In the genomic region with DNA sequence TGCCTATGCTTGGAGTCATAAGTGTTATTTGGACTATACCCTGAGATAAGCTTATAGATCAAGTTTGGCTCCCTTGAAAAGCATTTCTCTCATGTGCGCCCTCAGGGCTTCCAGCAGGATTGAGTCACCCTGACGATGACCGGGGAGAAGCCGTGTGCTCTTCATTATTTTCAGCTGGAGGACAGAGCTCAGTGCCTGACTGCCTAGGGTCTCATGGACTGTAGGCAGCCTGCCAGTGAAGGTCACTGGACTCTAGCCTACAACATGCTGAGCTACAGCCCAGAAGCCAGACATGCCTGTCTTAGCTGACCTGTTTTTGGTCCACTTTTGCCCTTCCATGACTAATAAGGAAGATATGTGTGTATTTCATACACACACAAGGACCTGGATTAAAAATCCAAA, we compare ENCODE assay signal across 13 cellular contexts. TPM values are rescaled to one million over a fixed set of nuclear protein-coding genes. Genes with fewer than 3 reads are reported as not detected.
DNase-seq lines count a peak whose midpoint lies in the region; TF ChIP-seq lines count a peak whose summit lies in the region.
"Had no signal": no experiment of that assay in that cellular context is flagged by ENCODE, and none has a peak within 500 bp of the region (broad histone marks: within the 10 kb centered on the region; RNA-seq: fewer than 3 reads in every experiment).

No MANE protein-coding gene starts in this region.

- no peak overlapping the region for H2BK120ac ChIP-seq in neuronal stem cell (ENCODE audit: low read depth, low read length)

- H3K4me1 Mint-ChIP-seq in Calu3 (ENCODE audit: low read depth, unreplicated experiment), result peaks cover 50% of the 10 kb centered on the region
- H3K4me1 Mint-ChIP-seq: stimulated activated effector memory CD8-positive, alpha-beta T cell treated with anti-CD3 and anti-CD28 coated beads, Interleukin-12 subunit alpha, Interleukin-12 subunit beta, amount 100 ng/mL, for 72 hours had no signal

- H3K4me1 ChIP-seq in SJCRH30 (no peaks in the 10 kb centered on the region), fibroblast of lung (ENCODE audit: control insufficient read depth, extremely low read depth, insufficient read depth, low read length) (no peaks in the 10 kb centered on the region), neuronal stem cell (ENCODE audit: control insufficient read depth in 2 of 2, insufficient read depth in 1 of 2, low read depth in 1 of 2, low read length in 2 of 2) (peaks cover 0 to 2% of the 10 kb centered on the region in 2 donors)

- H3K27me3 ChIP-seq in SJCRH30 (no peaks in the 10 kb centered on the region), fibroblast of lung (ENCODE audit: control insufficient read depth, insufficient read depth, low read length) (no peaks in the 10 kb centered on the region), neuronal stem cell (ENCODE audit: control insufficient read depth in 3 of 3, insufficient read depth in 3 of 3, low read depth in 1 of 3, low read length in 3 of 3) (peaks cover 0 to 2% (median 0%) of the 10 kb centered on the region in 3 experiments)

- no peaks in the 10 kb centered on the region for H3K27me3 Mint-ChIP-seq in Calu3 (ENCODE audit: unreplicated experiment)

- H4K8ac ChIP-seq in neuronal stem cell (ENCODE audit: low read depth, low read length), result no peak overlapping the region

- no peaks in the 10 kb centered on the region for H4K20me1 ChIP-seq in fibroblast of lung (ENCODE audit: control insufficient read depth, extremely low read depth, insufficient read depth, low read length)

- no peak overlapping the region for H4K91ac ChIP-seq in neuronal stem cell (ENCODE audit: low read depth, low read length, poor library complexity)

- no peak for TF ChIP-seq CTCF in Calu3 (IDR thresholded peaks at IDR 0.05; ENCODE audit: unreplicated experiment)
- TF ChIP-seq CTCF in fibroblast of lung (conservative IDR thresholded peaks at IDR 0.05 in 1 of 2, IDR thresholded peaks at IDR 0.05 in 1 of 2; ENCODE audit: low read depth in 1 of 2, low read length in 2 of 2), result no peak

- no CpG with 5 or more reads among the region's 4 CpGs for WGBS in neuronal stem cell (ENCODE audit: extremely low coverage in 2 of 2, insufficient read length in 2 of 2, insufficient replicate concordance in 1 of 2), 2 donors

- H3K18ac ChIP-seq in neuronal stem cell (ENCODE audit: low read length), result no peak overlapping the region

- H3K27ac ChIP-seq in SJCRH30, result no peak overlapping the region
- H3K27ac ChIP-seq in fibroblast of lung (ENCODE audit: insufficient read depth, low read length), result no peak overlapping the region
- H3K27ac ChIP-seq in neuronal stem cell (replicated peaks; ENCODE audit: low read length), result no peak overlapping the region

- intact Hi-C loops in Calu3 (cut with micrococcal nuclease; ENCODE audit: unreplicated experiment), result loop anchor here (2.0 kb wide), 1 partner anchor 33 kb away; no protein-coding TSS in a partner anchor

- H2AFZ ChIP-seq in fibroblast of lung (ENCODE audit: low read length) (no peak overlapping the region), neuronal stem cell (ENCODE audit: low read length) (no peak overlapping the region)

- no peaks in the 10 kb centered on the region for H3K36me3 ChIP-seq in SJCRH30
- no peaks in the 10 kb centered on the region for H3K36me3 ChIP-seq in fibroblast of lung (ENCODE audit: control insufficient read depth, insufficient read depth, low read length)
- no peaks in the 10 kb centered on the region for H3K36me3 ChIP-seq in neuronal stem cell (replicated peaks in 1 of 2; ENCODE audit: control insufficient read depth in 2 of 2, insufficient read depth in 2 of 2, low read length in 2 of 2)

- no TSS peak for BruUV-seq in Calu3 (replicated peaks; lab: Mats Ljungman, UMichigan)

- H3K9me3 ChIP-seq in SJCRH30 (replicated peaks) (no peaks in the 10 kb centered on the region), fibroblast of lung (ENCODE audit: control insufficient read depth, insufficient read depth, low read depth, low read length) (no peaks in the 10 kb centered on the region), neuronal stem cell (replicated peaks in 1 of 2; ENCODE audit: control insufficient read depth in 2 of 2, insufficient read depth in 1 of 2, low read depth in 1 of 2, low read length in 2 of 2) (no peaks in the 10 kb centered on the region)

- no peak overlapping the region for H3K23ac ChIP-seq in neuronal stem cell (ENCODE audit: low read depth, low read length, poor library complexity)

- CTCF ChIA-PET in Calu3 (lab: Charles Lee), result interaction anchor here (0.7 to 2.4 kb wide), 4 partner anchors 11 to 28 kb away, joined by 3 to 11 read pairs (median 3); no protein-coding TSS in a partner anchor

- H3K79me2 ChIP-seq in fibroblast of lung (ENCODE audit: control insufficient read depth, insufficient read depth, low read length), result no peaks in the 10 kb centered on the region

- no peak overlapping the region for H2BK12ac ChIP-seq in neuronal stem cell (ENCODE audit: low read length)

- H2BK5ac ChIP-seq in neuronal stem cell (ENCODE audit: low read length), result no peak overlapping the region

- peaks cover 2% of the 10 kb centered on the region for H3K9me3 Mint-ChIP-seq in Calu3 (ENCODE audit: low read depth, unreplicated experiment)
- H3K9me3 Mint-ChIP-seq: stimulated activated effector memory CD8-positive, alpha-beta T cell treated with anti-CD3 and anti-CD28 coated beads, Interleukin-12 subunit alpha, Interleukin-12 subunit beta, amount 100 ng/mL, for 72 hours had no signal

- no peak overlapping the region for H3K4ac ChIP-seq in neuronal stem cell (ENCODE audit: low read length)

- H2AK5ac ChIP-seq in neuronal stem cell (ENCODE audit: low read depth, low read length), result no peak overlapping the region

- H3K9ac ChIP-seq in fibroblast of lung (ENCODE audit: insufficient read depth, low read length), result no peak overlapping the region
- peak overlapping the region; percentile 25 for H3K9ac ChIP-seq in neuronal stem cell (ENCODE audit: low read depth, low read length, poor library complexity)

- H3K79me1 ChIP-seq in neuronal stem cell (ENCODE audit: low read depth, low read length), result no peaks in the 10 kb centered on the region

- H3K14ac ChIP-seq in neuronal stem cell (ENCODE audit: low read length), result no peak overlapping the region

- DNase-seq in Calu3 (peak; percentile 41), SJCRH30 (peak; percentile 18 to 22), fibroblast of lung (ENCODE audit: low read depth in 2 of 2) (peak; percentile 38 to 81), neuronal stem cell (ENCODE audit: low spot score) (no peak), cerebellar cortex (ENCODE audit: low spot score) (no peak)
- DNase-seq in activated CD8-positive, alpha-beta memory T cell treated with anti-CD3 and anti-CD28 coated beads, Interleukin-2, amount 50 U/mL, for 48 hours, result no peak
- DNase-seq in stimulated activated CD8-positive, alpha-beta memory T cell treated with anti-CD3 and anti-CD28 coated beads, Interleukin-4, amount 100 ng/mL, for 48 hours, result no peak
- DNase-seq in activated CD4-positive, alpha-beta T cell treated with anti-CD3 and anti-CD28 coated beads for 4 hours, result no peak
- DNase-seq: effector memory CD4-positive, alpha-beta T cell had no signal

- no peak overlapping the region for H3K4me3 Mint-ChIP-seq in Calu3 (ENCODE audit: low read depth, unreplicated experiment)
- H3K4me3 Mint-ChIP-seq: stimulated activated effector memory CD8-positive, alpha-beta T cell treated with anti-CD3 and anti-CD28 coated beads, Interleukin-12 subunit alpha, Interleukin-12 subunit beta, amount 100 ng/mL, for 72 hours had no signal

- no peak overlapping the region for H3K27ac Mint-ChIP-seq in Calu3 (ENCODE audit: unreplicated experiment)
- H3K27ac Mint-ChIP-seq: stimulated activated effector memory CD8-positive, alpha-beta T cell treated with anti-CD3 and anti-CD28 coated beads, Interleukin-12 subunit alpha, Interleukin-12 subunit beta, amount 100 ng/mL, for 72 hours had no signal

- H3K36me3 Mint-ChIP-seq in Calu3 (ENCODE audit: insufficient read depth, unreplicated experiment), result no peaks in the 10 kb centered on the region
- H3K36me3 Mint-ChIP-seq: stimulated activated effector memory CD8-positive, alpha-beta T cell treated with anti-CD3 and anti-CD28 coated beads, Interleukin-12 subunit alpha, Interleukin-12 subunit beta, amount 100 ng/mL, for 72 hours had no signal

- H3K4me2 ChIP-seq in fibroblast of lung (ENCODE audit: extremely low read depth, insufficient read depth, low read length) (no peak overlapping the region), neuronal stem cell (ENCODE audit: insufficient read depth, low read length, poor library complexity, severe bottlenecking) (no peak overlapping the region)

- no peak overlapping the region for H3K4me3 ChIP-seq in SJCRH30
- no peak overlapping the region for H3K4me3 ChIP-seq in fibroblast of lung (replicated peaks in 1 of 4; ENCODE audit: control extremely low read depth in 1 of 4, insufficient read depth in 1 of 4, low read depth in 3 of 4, low read length in 4 of 4)
- H3K4me3 ChIP-seq in neuronal stem cell (ENCODE audit: low read length in 2 of 2), result no peak overlapping the region
- H3K4me3 ChIP-seq: K562, lung, skin epidermis had no signal

- no peak overlapping the region for H2BK15ac ChIP-seq in neuronal stem cell (ENCODE audit: low read length)

RNA-seq across cellular contexts. Expression of gene NUDT16, which starts 31.6 kb away (rescaled TPM):
- total RNA-seq in Calu3 (2022) (42.0 and 43.3 TPM in 2 replicates), fibroblast of lung (12.3 and 18.8 TPM in 2 replicates)
- 10.8 and 12.3 TPM in 2 replicates for total RNA-seq in SJCRH30 (2014; rRNA removed; shearing (Covaris generic))
- 6.0 and 6.9 TPM in 2 replicates for polyA plus RNA-seq in fibroblast of lung
- 15.7 and 17.6 TPM in 2 replicates for polyA plus RNA-seq in fibroblast of lung (2012)
- polyA minus RNA-seq in fibroblast of lung (ENCODE audit: low replicate concordance), result 9.1 and 12.5 TPM in 2 replicates
- 14.8 TPM for polyA plus RNA-seq in neuronal stem cell (2013, experiment 1 of 2)
- 14.5 TPM for polyA plus RNA-seq in neuronal stem cell (2013, experiment 2 of 2)

Comparison
In these comparisons a context has a peak if more than half of its experiments do, and no peak if none do; other contexts are left out.
1. DNase-seq: peak in Calu3 (single experiment), SJCRH30 (2 of 2) and fibroblast of lung (2 of 2); none in neuronal stem cell (single experiment), activated CD8-positive, alpha-beta memory T cell treated with anti-CD3 and anti-CD28 coated beads, Interleukin-2, amount 50 U/mL, for 48 hours (single experiment), stimulated activated CD8-positive, alpha-beta memory T cell treated with anti-CD3 and anti-CD28 coated beads, Interleukin-4, amount 100 ng/mL, for 48 hours (single experiment), cerebellar cortex (single experiment) and activated CD4-positive, alpha-beta T cell treated with anti-CD3 and anti-CD28 coated beads for 4 hours (0 of 2).